2 cellular contexts compared by ENCODE assay signal in genomic region chr14:96286251-96286650, GRCh38.
TF ChIP-seq lines count a peak whose summit lies in the region.

No MANE protein-coding gene starts in this region.

TF ChIP-seq in liver, 16 proteins besides CTCF, POLR2A, EP300 and RAD21:
- no peak for TF ChIP-seq YY1 (IDR thresholded peaks at IDR 0.05)
- TF ChIP-seq EGR1 (IDR thresholded peaks at IDR 0.05; ENCODE audit: low read depth in 2 of 2), result no peak
- no peak for TF ChIP-seq ATF3 (IDR thresholded peaks at IDR 0.05)
- TF ChIP-seq HNF4A (conservative IDR thresholded peaks at IDR 0.05), result no peak
- TF ChIP-seq TAF1 (conservative IDR thresholded peaks at IDR 0.05), result no peak
- TF ChIP-seq JUND (IDR thresholded peaks at IDR 0.05), result no peak
- TF ChIP-seq SP1 (IDR thresholded peaks at IDR 0.05), result no peak
- no peak for TF ChIP-seq RXRA (IDR thresholded peaks at IDR 0.05)
- no peak for TF ChIP-seq MAX (IDR thresholded peaks at IDR 0.05)
- TF ChIP-seq HNF4G (IDR thresholded peaks at IDR 0.05), result no peak
- no peak for TF ChIP-seq ZBTB33 (IDR thresholded peaks at IDR 0.05)
- no peak for TF ChIP-seq NR2F2 (IDR thresholded peaks at IDR 0.05)
- no peak for TF ChIP-seq FOXA2 (IDR thresholded peaks at IDR 0.05)
- TF ChIP-seq FOXA1 (IDR thresholded peaks at IDR 0.05), result no peak
- TF ChIP-seq GABPA (IDR thresholded peaks at IDR 0.05 in 1 of 2, conservative IDR thresholded peaks at IDR 0.05 in 1 of 2), result no peak
- TF ChIP-seq REST (IDR thresholded peaks at IDR 0.05), result no peak

TF ChIP-seq in HepG2, 621 proteins besides CTCF, POLR2A, EP300 and RAD21:
- TF ChIP-seq MXD4 (CRISPR knock-in tag; IDR thresholded peaks at IDR 0.05) (no peak), IKZF1 (IDR thresholded peaks at IDR 0.05) (no peak), KLF9 (CRISPR knock-in tag; IDR thresholded peaks at IDR 0.05; ENCODE audit: low read depth) (no peak), ZBTB42 (CRISPR knock-in tag; IDR thresholded peaks at IDR 0.05) (no peak), YY1 (IDR thresholded peaks at IDR 0.05; ENCODE audit: insufficient read depth, insufficient replicate concordance, low read depth, low read length) (no peak), SNAI1 (CRISPR knock-in tag; IDR thresholded peaks at IDR 0.05; ENCODE audit: borderline replicate concordance) (no peak), ZNF878 (CRISPR knock-in tag; IDR thresholded peaks at IDR 0.05) (no peak), MTF1 (CRISPR knock-in tag; IDR thresholded peaks at IDR 0.05) (no peak), JARID2 (CRISPR knock-in tag; IDR thresholded peaks at IDR 0.05; ENCODE audit: insufficient replicate concordance) (no peak), ZSCAN20 (CRISPR knock-in tag; IDR thresholded peaks at IDR 0.05; ENCODE audit: borderline replicate concordance) (no peak), KDM1A (CRISPR knock-in tag; IDR thresholded peaks at IDR 0.05) (no peak), JUND (CRISPR knock-in tag; IDR thresholded peaks at IDR 0.05) (no peak), FOXM1 (CRISPR knock-in tag; IDR thresholded peaks at IDR 0.05) (no peak), ZNF841 (CRISPR knock-in tag; IDR thresholded peaks at IDR 0.05; ENCODE audit: borderline replicate concordance) (no peak), IKZF5 (CRISPR knock-in tag; IDR thresholded peaks at IDR 0.05) (no peak), TSC22D2 (CRISPR knock-in tag; IDR thresholded peaks at IDR 0.05; ENCODE audit: borderline replicate concordance) (no peak), ZNF3 (CRISPR knock-in tag; IDR thresholded peaks at IDR 0.05) (no peak)
TF ChIP-seq in HepG2: peak in this region for 0.
